1 cellular context compared by ENCODE assay signal in the genomic region with DNA sequence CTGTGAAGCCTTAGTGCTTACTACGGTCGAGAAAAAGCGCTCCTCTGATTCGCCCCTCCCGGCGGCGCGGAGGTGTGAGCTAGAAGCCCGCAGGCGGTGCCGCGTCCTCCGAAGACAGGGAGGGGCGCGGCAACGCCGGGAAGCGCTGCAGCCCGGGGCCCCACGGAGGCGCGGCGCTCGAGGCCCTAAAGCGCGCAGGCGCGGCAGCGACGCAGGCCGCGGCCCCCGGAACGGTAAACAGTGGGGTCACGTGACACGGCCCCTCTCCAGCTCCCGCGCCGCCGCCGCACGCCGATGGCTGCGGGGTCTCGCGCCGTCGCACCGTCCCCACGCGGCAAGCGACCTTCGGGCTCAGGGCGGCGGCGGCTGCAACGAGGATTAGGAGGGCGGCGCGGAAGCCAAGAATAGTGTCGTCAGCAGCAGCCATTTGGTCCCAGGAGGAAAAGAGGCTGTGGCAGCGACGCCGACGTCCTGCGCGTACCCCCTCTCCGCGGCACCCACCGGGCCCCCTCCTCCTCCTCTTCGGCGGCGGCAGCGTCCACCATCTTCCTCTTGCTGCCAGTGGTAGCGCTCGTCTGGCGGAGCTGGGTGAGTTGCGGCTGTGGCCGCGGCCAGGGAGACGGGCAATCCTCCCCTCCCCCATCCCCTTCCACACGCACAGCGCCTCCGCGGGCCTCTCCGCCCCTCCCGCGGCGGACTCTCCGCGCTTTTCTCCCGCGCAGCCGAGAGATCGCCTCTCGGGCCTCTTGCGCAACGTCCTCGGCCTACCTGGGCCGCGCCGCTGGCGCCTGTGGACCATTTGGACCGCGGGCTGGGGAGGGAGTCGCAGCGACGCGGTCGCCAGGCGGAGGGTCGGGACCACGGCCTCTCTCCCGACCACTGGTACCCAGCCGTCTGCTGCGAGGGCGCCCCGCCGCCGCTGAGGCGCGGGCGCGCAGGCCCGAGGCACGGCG.
TF ChIP-seq lines count a peak whose summit lies in the region.

PHF3 (plus strand) TSS at position 240 of the 953 bp plus-strand sequence. CDS start 10,750 bp downstream, outside the sequence.

TF ChIP-seq in HEK293, 187 proteins besides CTCF, POLR2A, EP300 and RAD21 (continued from another document and continues in another):
- peak; percentile 65; the same call in 1 of the 2 replicates for TF ChIP-seq ZBTB44 (tag by site-specific recombination; IDR thresholded peaks at IDR 0.05)
- TF ChIP-seq PBX3 (CRISPR knock-in tag; IDR thresholded peaks at IDR 0.05) = peak; percentile 84
- no peak for TF ChIP-seq SALL2 (tag by site-specific recombination; IDR thresholded peaks at IDR 0.05; ENCODE audit: borderline replicate concordance)
- TF ChIP-seq, protein P1, sequence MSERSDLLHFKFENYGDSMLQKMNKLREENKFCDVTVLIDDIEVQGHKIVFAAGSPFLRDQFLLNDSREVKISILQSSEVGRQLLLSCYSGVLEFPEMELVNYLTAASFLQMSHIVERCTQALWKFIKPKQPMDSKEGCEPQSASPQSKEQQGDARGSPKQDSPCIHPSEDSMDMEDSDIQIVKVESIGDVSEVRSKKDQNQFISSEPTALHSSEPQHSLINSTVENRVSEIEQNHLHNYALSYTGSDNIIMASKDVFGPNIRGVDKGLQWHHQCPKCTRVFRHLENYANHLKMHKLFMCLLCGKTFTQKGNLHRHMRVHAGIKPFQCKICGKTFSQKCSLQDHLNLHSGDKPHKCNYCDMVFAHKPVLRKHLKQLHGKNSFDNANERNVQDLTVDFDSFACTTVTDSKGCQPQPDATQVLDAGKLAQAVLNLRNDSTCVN (tag by site-specific recombination; optimal IDR thresholded peaks at IDR 0.05) = peak; percentile 99
- no peak for TF ChIP-seq ZNF777 (tag by site-specific recombination; IDR thresholded peaks at IDR 0.05; ENCODE audit: borderline replicate concordance)
- TF ChIP-seq ZNF2 (tag by site-specific recombination; IDR thresholded peaks at IDR 0.05) = peak; percentile 92
- TF ChIP-seq ZNF140 (tag by site-specific recombination; IDR thresholded peaks at IDR 0.05) = no peak
- peak; percentile 84 for TF ChIP-seq ZSCAN30 (tag by site-specific recombination; IDR thresholded peaks at IDR 0.05)
- no peak; the same call in 1 of the 2 replicates for TF ChIP-seq GLI2 (tag by site-specific recombination; IDR thresholded peaks at IDR 0.05; ENCODE audit: borderline replicate concordance, low read depth)
- peak; percentile 97 for TF ChIP-seq ZNF501 (tag by site-specific recombination; IDR thresholded peaks at IDR 0.05)
- TF ChIP-seq GLIS1 (tag by site-specific recombination; IDR thresholded peaks at IDR 0.05) = peak; percentile 29; the same call in 1 of the 2 replicates
- peak; percentile 71; the same call in 1 of the 2 replicates for TF ChIP-seq HOXD13 (CRISPR knock-in tag; IDR thresholded peaks at IDR 0.05; ENCODE audit: borderline replicate concordance)
- peak; percentile 96 for TF ChIP-seq ZEB2 (tag by site-specific recombination; IDR thresholded peaks at IDR 0.05)
- TF ChIP-seq PRDM10 (tag by site-specific recombination; IDR thresholded peaks at IDR 0.05) = peak; percentile 90
- TF ChIP-seq PRDM6 (tag by site-specific recombination; IDR thresholded peaks at IDR 0.05) = peak; percentile 52; the same call in 1 of the 2 replicates
- TF ChIP-seq, protein P2, sequence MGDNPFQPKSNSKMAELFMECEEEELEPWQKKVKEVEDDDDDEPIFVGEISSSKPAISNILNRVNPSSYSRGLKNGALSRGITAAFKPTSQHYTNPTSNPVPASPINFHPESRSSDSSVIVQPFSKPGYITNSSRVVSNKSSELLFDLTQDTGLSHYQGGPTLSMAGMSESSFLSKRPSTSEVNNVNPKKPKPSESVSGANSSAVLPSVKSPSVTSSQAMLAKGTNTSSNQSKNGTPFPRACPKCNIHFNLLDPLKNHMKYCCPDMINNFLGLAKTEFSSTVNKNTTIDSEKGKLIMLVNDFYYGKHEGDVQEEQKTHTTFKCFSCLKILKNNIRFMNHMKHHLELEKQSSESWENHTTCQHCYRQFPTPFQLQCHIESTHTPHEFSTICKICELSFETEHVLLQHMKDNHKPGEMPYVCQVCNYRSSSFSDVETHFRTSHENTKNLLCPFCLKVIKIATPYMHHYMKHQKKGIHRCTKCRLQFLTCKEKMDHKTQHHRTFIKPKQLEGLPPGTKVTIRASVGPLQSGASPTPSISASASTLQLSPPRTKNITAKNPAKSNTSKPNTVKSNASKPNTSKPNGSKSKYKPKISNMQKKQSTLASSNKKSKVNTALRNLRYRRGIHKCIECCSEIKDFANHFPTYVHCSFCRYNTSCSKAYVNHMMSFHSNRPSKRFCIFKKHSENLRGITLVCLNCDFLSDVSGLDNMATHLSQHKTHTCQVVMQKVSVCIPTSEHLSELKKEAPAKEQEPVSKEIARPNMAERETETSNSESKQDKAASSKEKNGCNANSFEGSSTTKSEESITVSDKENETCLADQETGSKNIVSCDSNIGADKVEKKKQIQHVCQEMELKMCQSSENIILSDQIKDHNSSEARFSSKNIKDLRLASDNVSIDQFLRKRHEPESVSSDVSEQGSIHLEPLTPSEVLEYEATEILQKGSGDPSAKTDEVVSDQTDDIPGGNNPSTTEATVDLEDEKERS (tag by site-specific recombination; IDR thresholded peaks at IDR 0.05) = no peak
- no peak for TF ChIP-seq ZNF26 (tag by site-specific recombination; IDR thresholded peaks at IDR 0.05)
- no peak for TF ChIP-seq ZNF626 (tag by site-specific recombination; IDR thresholded peaks at IDR 0.05)
- peak; percentile 86 for TF ChIP-seq GLIS2 (tag by site-specific recombination; IDR thresholded peaks at IDR 0.05)
- TF ChIP-seq ZNF529 (tag by site-specific recombination; IDR thresholded peaks at IDR 0.05; ENCODE audit: insufficient replicate concordance) = peak; percentile 10
- TF ChIP-seq ZNF350 (tag by site-specific recombination; IDR thresholded peaks at IDR 0.05) = no peak
- no peak for TF ChIP-seq ZNF555 (tag by site-specific recombination; conservative IDR thresholded peaks at IDR 0.05)
- TF ChIP-seq ZNF184 (tag by site-specific recombination; IDR thresholded peaks at IDR 0.05) = no peak
- no peak for TF ChIP-seq BCL11A (tag by site-specific recombination; IDR thresholded peaks at IDR 0.05; ENCODE audit: low read depth)
- peak; percentile 66; the same call in 1 of the 2 replicates for TF ChIP-seq PRDM4 (tag by site-specific recombination; IDR thresholded peaks at IDR 0.05)
- TF ChIP-seq ZNF311 (tag by site-specific recombination; IDR thresholded peaks at IDR 0.05; ENCODE audit: borderline replicate concordance) = no peak
- TF ChIP-seq, protein P3, sequence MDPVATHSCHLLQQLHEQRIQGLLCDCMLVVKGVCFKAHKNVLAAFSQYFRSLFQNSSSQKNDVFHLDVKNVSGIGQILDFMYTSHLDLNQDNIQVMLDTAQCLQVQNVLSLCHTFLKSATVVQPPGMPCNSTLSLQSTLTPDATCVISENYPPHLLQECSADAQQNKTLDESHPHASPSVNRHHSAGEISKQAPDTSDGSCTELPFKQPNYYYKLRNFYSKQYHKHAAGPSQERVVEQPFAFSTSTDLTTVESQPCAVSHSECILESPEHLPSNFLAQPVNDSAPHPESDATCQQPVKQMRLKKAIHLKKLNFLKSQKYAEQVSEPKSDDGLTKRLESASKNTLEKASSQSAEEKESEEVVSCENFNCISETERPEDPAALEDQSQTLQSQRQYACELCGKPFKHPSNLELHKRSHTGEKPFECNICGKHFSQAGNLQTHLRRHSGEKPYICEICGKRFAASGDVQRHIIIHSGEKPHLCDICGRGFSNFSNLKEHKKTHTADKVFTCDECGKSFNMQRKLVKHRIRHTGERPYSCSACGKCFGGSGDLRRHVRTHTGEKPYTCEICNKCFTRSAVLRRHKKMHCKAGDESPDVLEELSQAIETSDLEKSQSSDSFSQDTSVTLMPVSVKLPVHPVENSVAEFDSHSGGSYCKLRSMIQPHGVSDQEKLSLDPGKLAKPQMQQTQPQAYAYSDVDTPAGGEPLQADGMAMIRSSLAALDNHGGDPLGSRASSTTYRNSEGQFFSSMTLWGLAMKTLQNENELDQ (tag by site-specific recombination; IDR thresholded peaks at IDR 0.05; ENCODE audit: low read depth) = no peak
- no peak; the same call in 1 of the 2 replicates for TF ChIP-seq ZNF366 (tag by site-specific recombination; conservative IDR thresholded peaks at IDR 0.05)
- TF ChIP-seq SP3 (tag by site-specific recombination; IDR thresholded peaks at IDR 0.05) = peak; percentile 43; the same call in 1 of the 2 replicates
- TF ChIP-seq ZNF19 (tag by site-specific recombination; IDR thresholded peaks at IDR 0.05; ENCODE audit: low read depth) = no peak
- TF ChIP-seq ZBTB1 (tag by site-specific recombination; IDR thresholded peaks at IDR 0.05) = peak; percentile 78
- peak; percentile 78 for TF ChIP-seq ZNF341 (tag by site-specific recombination; IDR thresholded peaks at IDR 0.05; ENCODE audit: low read depth)
